In genomic region chr3:28317438-28318022, GRCh38 we compare ENCODE assay signal across 7 cellular contexts. TPM values are rescaled to one million over a fixed set of nuclear protein-coding genes. Genes with fewer than 3 reads are reported as not detected.
DNase-seq lines count a peak whose midpoint lies in the region; ATAC-seq, FAIRE-seq and TF ChIP-seq lines count a peak whose summit lies in the region.

No MANE protein-coding gene starts in this region.

- TF ChIP-seq CTCF in transverse colon (IDR thresholded peaks at IDR 0.05): peak; percentile 31 to 51 (median 43)

- in situ Hi-C loops in transverse colon (cut with MboI; ENCODE audit: low pct_ligation_motif_present in 1 of 4, low pct_unique_long_range_greater_than_20kb in 1 of 4, low sequenced_read_pairs in 3 of 4): loop anchor here in 2 of 4 donors (25.0 kb wide), 2 partner anchors 605 to 1005 kb away; partner anchors contain the start of gene EOMES (in 2 of the 2)

- H3K9me3 ChIP-seq in transverse colon: no peaks in the 10 kb centered on the region

- H3K4me1 ChIP-seq in transverse colon: no peaks in the 10 kb centered on the region

- no peak overlapping the region for H3K27ac ChIP-seq in transverse colon

- TF ChIP-seq EP300 in transverse colon (IDR thresholded peaks at IDR 0.05; ENCODE audit: low read depth): no peak

- ATAC-seq in GM18909 (IDR thresholded peaks at IDR 0.05; ENCODE audit: poor library complexity, unreplicated experiment) (peak; percentile 92), HG03064 (IDR thresholded peaks at IDR 0.05; ENCODE audit: low read depth, unreplicated experiment) (peak; percentile 79)

- H3K4me3 ChIP-seq in transverse colon: no peak overlapping the region

- H3K36me3 ChIP-seq in transverse colon: peaks cover 0 to 16% (median 0%) of the 10 kb centered on the region in 4 donors

- WGBS in transverse colon (ENCODE audit: low coverage in 1 of 2), 2 donors: 32 to 47% methylated on average over 2 of the region's 2 CpGs

- H3K27me3 ChIP-seq in transverse colon: no peaks in the 10 kb centered on the region

- FAIRE-seq in islet of Langerhans (lab: Jason Lieb, UNC): peak; percentile 98

- no peak for TF ChIP-seq POLR2A in transverse colon (IDR thresholded peaks at IDR 0.05)

- DNase-seq in DMS53 treated with DMSO at 0.1 percent for 48 hours (lab: John Stamatoyannopoulos, UW; ENCODE audit: unreplicated experiment): peak; percentile 5
- DNase-seq in NCI-H748 (lab: John Stamatoyannopoulos, UW; ENCODE audit: unreplicated experiment): peak; percentile 60
- peak; percentile 51 for DNase-seq in amniotic epithelial cell (ENCODE audit: low read depth)
- peak; percentile 13 for DNase-seq in transverse colon

- intact Hi-C loops in transverse colon (cut with DNase I; ENCODE audit: low total_unique reads): loop anchor here (1.0 kb wide), 1 partner anchor 21 kb away; no protein-coding TSS in a partner anchor

RNA-seq across cellular contexts. Expression of gene ZCWPW2, which starts 31.0 kb away (rescaled TPM):
- under 1 TPM in 2 of 4 donors, not detected in 2; 0.41 to 0.79 TPM for total RNA-seq in transverse colon

RNA-seq across cellular contexts. Expression of gene AZI2, which starts 31.1 kb away (rescaled TPM):
- total RNA-seq in transverse colon: 100 to 1,000 TPM in 1 of 4 donors, 10 to 100 TPM in 3; 31.0 to 119 (median 65.0) TPM

Comparison
In these comparisons a context has a peak if more than half of its experiments do, and no peak if none do; other contexts are left out.
1. DNase-seq: peak in every context shown above with its lines; median percentile 60 in NCI-H748; 51 in amniotic epithelial cell; 13 in transverse colon; 5 in DMS53 treated with DMSO at 0.1 percent for 48 hours.